Comparison of ENCODE assay signal across 3 cellular contexts in the genomic region with DNA sequence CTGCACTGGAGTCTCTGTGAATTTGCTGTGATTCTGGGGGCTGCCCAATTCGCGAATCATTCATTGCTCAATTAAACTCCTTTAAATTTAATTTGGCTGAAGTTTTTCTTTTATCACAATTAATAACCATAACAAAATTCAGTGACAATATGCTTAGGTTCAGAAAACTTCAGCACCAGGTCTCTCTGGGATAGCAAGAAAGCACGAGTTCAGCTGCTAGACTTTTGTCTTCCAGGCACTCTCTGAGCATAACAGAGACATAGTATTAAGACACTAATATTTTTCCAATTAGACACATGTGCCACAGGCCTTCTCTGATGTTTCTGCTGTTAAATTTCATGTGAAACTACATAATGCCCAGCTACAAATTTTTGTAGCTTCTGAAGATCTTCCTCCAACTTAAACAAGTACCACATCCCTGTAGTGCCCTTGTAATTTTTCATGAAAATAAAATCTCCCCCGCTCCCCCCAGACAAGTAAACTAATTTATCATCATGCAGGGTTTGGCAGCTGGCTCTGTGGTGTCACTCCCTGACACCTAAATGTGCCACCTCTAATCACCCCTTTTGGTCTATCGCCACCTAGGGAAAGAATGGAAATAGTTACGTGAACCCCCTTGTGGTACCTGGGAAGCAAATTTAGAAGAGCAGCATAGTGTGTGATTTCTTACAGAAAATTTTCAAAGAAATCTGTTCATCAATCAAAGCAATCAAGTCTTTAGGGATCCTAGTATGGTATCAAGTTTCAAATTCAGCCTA.
TF ChIP-seq lines count a peak whose summit lies in the region.

No MANE protein-coding gene starts in this region.

TF ChIP-seq in SK-N-SH, 30 proteins besides CTCF, POLR2A, EP300 and RAD21 (continued from another document):
- TF ChIP-seq, protein P1, sequence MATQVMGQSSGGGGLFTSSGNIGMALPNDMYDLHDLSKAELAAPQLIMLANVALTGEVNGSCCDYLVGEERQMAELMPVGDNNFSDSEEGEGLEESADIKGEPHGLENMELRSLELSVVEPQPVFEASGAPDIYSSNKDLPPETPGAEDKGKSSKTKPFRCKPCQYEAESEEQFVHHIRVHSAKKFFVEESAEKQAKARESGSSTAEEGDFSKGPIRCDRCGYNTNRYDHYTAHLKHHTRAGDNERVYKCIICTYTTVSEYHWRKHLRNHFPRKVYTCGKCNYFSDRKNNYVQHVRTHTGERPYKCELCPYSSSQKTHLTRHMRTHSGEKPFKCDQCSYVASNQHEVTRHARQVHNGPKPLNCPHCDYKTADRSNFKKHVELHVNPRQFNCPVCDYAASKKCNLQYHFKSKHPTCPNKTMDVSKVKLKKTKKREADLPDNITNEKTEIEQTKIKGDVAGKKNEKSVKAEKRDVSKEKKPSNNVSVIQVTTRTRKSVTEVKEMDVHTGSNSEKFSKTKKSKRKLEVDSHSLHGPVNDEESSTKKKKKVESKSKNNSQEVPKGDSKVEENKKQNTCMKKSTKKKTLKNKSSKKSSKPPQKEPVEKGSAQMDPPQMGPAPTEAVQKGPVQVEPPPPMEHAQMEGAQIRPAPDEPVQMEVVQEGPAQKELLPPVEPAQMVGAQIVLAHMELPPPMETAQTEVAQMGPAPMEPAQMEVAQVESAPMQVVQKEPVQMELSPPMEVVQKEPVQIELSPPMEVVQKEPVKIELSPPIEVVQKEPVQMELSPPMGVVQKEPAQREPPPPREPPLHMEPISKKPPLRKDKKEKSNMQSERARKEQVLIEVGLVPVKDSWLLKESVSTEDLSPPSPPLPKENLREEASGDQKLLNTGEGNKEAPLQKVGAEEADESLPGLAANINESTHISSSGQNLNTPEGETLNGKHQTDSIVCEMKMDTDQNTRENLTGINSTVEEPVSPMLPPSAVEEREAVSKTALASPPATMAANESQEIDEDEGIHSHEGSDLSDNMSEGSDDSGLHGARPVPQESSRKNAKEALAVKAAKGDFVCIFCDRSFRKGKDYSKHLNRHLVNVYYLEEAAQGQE (IDR thresholded peaks at IDR 0.05; ENCODE audit: low read depth, low read length), result peak; percentile 73
- no peak for TF ChIP-seq GATA2 (CRISPR knock-in tag; IDR thresholded peaks at IDR 0.05)

TF ChIP-seq in SK-N-SH treated with all-trans-retinoic acid at 6 μM for 48 hours, 23 proteins besides CTCF, POLR2A, EP300 and RAD21 (continued from another document):
- TF ChIP-seq, protein P2, sequence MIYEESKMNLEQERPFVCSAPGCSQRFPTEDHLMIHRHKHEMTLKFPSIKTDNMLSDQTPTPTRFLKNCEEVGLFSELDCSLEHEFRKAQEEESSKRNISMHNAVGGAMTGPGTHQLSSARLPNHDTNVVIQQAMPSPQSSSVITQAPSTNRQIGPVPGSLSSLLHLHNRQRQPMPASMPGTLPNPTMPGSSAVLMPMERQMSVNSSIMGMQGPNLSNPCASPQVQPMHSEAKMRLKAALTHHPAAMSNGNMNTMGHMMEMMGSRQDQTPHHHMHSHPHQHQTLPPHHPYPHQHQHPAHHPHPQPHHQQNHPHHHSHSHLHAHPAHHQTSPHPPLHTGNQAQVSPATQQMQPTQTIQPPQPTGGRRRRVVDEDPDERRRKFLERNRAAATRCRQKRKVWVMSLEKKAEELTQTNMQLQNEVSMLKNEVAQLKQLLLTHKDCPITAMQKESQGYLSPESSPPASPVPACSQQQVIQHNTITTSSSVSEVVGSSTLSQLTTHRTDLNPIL (CRISPR knock-in tag; IDR thresholded peaks at IDR 0.05; ENCODE audit: low read depth), result no peak
- TF ChIP-seq GLIS3 (CRISPR knock-in tag; IDR thresholded peaks at IDR 0.05) (no peak), BACH2 (CRISPR knock-in tag; IDR thresholded peaks at IDR 0.05; ENCODE audit: borderline replicate concordance) (no peak), OSR1 (CRISPR knock-in tag; IDR thresholded peaks at IDR 0.05) (no peak), ZC3H10 (CRISPR knock-in tag; IDR thresholded peaks at IDR 0.05) (no peak), ZNF70 (CRISPR knock-in tag; IDR thresholded peaks at IDR 0.05) (no peak), ISL1 (CRISPR knock-in tag; IDR thresholded peaks at IDR 0.05) (no peak), ZNF565 (CRISPR knock-in tag; conservative IDR thresholded peaks at IDR 0.05; ENCODE audit: low read depth) (no peak), SNAI2 (CRISPR knock-in tag; IDR thresholded peaks at IDR 0.05) (no peak), ZFP30 (CRISPR knock-in tag; IDR thresholded peaks at IDR 0.05) (no peak), ZNF8 (CRISPR knock-in tag; IDR thresholded peaks at IDR 0.05) (no peak)
- TF ChIP-seq, protein P3, sequence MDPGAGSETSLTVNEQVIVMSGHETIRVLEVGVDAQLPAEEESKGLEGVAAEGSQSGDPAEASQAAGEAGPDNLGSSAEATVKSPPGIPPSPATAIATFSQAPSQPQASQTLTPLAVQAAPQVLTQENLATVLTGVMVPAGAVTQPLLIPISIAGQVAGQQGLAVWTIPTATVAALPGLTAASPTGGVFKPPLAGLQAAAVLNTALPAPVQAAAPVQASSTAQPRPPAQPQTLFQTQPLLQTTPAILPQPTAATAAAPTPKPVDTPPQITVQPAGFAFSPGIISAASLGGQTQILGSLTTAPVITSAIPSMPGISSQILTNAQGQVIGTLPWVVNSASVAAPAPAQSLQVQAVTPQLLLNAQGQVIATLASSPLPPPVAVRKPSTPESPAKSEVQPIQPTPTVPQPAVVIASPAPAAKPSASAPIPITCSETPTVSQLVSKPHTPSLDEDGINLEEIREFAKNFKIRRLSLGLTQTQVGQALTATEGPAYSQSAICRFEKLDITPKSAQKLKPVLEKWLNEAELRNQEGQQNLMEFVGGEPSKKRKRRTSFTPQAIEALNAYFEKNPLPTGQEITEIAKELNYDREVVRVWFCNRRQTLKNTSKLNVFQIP (CRISPR knock-in tag; IDR thresholded peaks at IDR 0.05; ENCODE audit: borderline replicate concordance, low read depth), result no peak
- TF ChIP-seq, protein P4, sequence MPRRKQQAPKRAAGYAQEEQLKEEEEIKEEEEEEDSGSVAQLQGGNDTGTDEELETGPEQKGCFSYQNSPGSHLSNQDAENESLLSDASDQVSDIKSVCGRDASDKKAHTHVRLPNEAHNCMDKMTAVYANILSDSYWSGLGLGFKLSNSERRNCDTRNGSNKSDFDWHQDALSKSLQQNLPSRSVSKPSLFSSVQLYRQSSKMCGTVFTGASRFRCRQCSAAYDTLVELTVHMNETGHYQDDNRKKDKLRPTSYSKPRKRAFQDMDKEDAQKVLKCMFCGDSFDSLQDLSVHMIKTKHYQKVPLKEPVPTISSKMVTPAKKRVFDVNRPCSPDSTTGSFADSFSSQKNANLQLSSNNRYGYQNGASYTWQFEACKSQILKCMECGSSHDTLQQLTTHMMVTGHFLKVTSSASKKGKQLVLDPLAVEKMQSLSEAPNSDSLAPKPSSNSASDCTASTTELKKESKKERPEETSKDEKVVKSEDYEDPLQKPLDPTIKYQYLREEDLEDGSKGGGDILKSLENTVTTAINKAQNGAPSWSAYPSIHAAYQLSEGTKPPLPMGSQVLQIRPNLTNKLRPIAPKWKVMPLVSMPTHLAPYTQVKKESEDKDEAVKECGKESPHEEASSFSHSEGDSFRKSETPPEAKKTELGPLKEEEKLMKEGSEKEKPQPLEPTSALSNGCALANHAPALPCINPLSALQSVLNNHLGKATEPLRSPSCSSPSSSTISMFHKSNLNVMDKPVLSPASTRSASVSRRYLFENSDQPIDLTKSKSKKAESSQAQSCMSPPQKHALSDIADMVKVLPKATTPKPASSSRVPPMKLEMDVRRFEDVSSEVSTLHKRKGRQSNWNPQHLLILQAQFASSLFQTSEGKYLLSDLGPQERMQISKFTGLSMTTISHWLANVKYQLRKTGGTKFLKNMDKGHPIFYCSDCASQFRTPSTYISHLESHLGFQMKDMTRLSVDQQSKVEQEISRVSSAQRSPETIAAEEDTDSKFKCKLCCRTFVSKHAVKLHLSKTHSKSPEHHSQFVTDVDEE (CRISPR knock-in tag; IDR thresholded peaks at IDR 0.05), result no peak

TF ChIP-seq in WTC11, 78 proteins besides CTCF, POLR2A, EP300 and RAD21 (continued from another document):
- TF ChIP-seq, protein P5, sequence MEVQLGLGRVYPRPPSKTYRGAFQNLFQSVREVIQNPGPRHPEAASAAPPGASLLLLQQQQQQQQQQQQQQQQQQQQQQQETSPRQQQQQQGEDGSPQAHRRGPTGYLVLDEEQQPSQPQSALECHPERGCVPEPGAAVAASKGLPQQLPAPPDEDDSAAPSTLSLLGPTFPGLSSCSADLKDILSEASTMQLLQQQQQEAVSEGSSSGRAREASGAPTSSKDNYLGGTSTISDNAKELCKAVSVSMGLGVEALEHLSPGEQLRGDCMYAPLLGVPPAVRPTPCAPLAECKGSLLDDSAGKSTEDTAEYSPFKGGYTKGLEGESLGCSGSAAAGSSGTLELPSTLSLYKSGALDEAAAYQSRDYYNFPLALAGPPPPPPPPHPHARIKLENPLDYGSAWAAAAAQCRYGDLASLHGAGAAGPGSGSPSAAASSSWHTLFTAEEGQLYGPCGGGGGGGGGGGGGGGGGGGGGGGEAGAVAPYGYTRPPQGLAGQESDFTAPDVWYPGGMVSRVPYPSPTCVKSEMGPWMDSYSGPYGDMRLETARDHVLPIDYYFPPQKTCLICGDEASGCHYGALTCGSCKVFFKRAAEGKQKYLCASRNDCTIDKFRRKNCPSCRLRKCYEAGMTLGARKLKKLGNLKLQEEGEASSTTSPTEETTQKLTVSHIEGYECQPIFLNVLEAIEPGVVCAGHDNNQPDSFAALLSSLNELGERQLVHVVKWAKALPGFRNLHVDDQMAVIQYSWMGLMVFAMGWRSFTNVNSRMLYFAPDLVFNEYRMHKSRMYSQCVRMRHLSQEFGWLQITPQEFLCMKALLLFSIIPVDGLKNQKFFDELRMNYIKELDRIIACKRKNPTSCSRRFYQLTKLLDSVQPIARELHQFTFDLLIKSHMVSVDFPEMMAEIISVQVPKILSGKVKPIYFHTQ (CRISPR knock-in tag; IDR thresholded peaks at IDR 0.05), result no peak
- TF ChIP-seq HMGA2 (CRISPR knock-in tag; IDR thresholded peaks at IDR 0.05) (no peak), ZNF317 (CRISPR knock-in tag; IDR thresholded peaks at IDR 0.05; ENCODE audit: borderline replicate concordance, low read depth) (no peak), TEAD4 (CRISPR knock-in tag; IDR thresholded peaks at IDR 0.05) (no peak), ZNF121 (CRISPR knock-in tag; IDR thresholded peaks at IDR 0.05) (no peak), MXD4 (CRISPR knock-in tag; IDR thresholded peaks at IDR 0.05; ENCODE audit: borderline replicate concordance) (no peak), CREB1 (CRISPR knock-in tag; IDR thresholded peaks at IDR 0.05) (no peak), SP1 (CRISPR knock-in tag; conservative IDR thresholded peaks at IDR 0.05) (no peak), IRF2 (CRISPR knock-in tag; IDR thresholded peaks at IDR 0.05; ENCODE audit: borderline replicate concordance, low read depth) (no peak), ZNF671 (CRISPR knock-in tag; IDR thresholded peaks at IDR 0.05) (no peak), PRRX2 (CRISPR knock-in tag; IDR thresholded peaks at IDR 0.05) (no peak), ZNF423 (CRISPR knock-in tag; IDR thresholded peaks at IDR 0.05) (no peak), NR1H2 (CRISPR knock-in tag; IDR thresholded peaks at IDR 0.05) (no peak), GRHL2 (CRISPR knock-in tag; IDR thresholded peaks at IDR 0.05; ENCODE audit: insufficient replicate concordance, severe bottlenecking) (no peak)
- TF ChIP-seq, protein P6, sequence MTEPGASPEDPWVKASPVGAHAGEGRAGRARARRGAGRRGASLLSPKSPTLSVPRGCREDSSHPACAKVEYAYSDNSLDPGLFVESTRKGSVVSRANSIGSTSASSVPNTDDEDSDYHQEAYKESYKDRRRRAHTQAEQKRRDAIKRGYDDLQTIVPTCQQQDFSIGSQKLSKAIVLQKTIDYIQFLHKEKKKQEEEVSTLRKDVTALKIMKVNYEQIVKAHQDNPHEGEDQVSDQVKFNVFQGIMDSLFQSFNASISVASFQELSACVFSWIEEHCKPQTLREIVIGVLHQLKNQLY (CRISPR knock-in tag; IDR thresholded peaks at IDR 0.05), result no peak
- TF ChIP-seq, protein P7, sequence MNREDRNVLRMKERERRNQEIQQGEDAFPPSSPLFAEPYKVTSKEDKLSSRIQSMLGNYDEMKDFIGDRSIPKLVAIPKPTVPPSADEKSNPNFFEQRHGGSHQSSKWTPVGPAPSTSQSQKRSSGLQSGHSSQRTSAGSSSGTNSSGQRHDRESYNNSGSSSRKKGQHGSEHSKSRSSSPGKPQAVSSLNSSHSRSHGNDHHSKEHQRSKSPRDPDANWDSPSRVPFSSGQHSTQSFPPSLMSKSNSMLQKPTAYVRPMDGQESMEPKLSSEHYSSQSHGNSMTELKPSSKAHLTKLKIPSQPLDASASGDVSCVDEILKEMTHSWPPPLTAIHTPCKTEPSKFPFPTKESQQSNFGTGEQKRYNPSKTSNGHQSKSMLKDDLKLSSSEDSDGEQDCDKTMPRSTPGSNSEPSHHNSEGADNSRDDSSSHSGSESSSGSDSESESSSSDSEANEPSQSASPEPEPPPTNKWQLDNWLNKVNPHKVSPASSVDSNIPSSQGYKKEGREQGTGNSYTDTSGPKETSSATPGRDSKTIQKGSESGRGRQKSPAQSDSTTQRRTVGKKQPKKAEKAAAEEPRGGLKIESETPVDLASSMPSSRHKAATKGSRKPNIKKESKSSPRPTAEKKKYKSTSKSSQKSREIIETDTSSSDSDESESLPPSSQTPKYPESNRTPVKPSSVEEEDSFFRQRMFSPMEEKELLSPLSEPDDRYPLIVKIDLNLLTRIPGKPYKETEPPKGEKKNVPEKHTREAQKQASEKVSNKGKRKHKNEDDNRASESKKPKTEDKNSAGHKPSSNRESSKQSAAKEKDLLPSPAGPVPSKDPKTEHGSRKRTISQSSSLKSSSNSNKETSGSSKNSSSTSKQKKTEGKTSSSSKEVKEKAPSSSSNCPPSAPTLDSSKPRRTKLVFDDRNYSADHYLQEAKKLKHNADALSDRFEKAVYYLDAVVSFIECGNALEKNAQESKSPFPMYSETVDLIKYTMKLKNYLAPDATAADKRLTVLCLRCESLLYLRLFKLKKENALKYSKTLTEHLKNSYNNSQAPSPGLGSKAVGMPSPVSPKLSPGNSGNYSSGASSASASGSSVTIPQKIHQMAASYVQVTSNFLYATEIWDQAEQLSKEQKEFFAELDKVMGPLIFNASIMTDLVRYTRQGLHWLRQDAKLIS (CRISPR knock-in tag; IDR thresholded peaks at IDR 0.05; ENCODE audit: borderline replicate concordance), result no peak
